1 cellular context compared by ENCODE assay signal in genomic region chr12:10967409-10967808, GRCh38.
TF ChIP-seq lines count a peak whose summit lies in the region.

No MANE protein-coding gene starts in this region.

TF ChIP-seq in endothelial cell of umbilical vein, 7 proteins besides CTCF, POLR2A, EP300 and RAD21 (continued from another document):
- TF ChIP-seq MAX (IDR thresholded peaks at IDR 0.05; ENCODE audit: insufficient read depth, insufficient read length) (no peak), GATA2 (IDR thresholded peaks at IDR 0.05; ENCODE audit: insufficient read depth, insufficient read length, low read depth, low read length) (peak; percentile 34)
